Comparison of ENCODE assay signal across 1 cellular context in genomic region chr17:82170412-82170961, GRCh38.
A peak's percentile ranks its signal among the peaks of the same experiment; 100 is the strongest.
TF ChIP-seq lines count a peak whose summit lies in the region.

No MANE protein-coding gene starts in this region.

TF ChIP-seq in K562, 482 proteins besides CTCF, POLR2A, EP300 and RAD21 (continued from another document and continues in another):
- TF ChIP-seq ZNF609 (CRISPR knock-in tag; IDR thresholded peaks at IDR 0.05; ENCODE audit: borderline replicate concordance) (no peak), ZNF311 (CRISPR knock-in tag; IDR thresholded peaks at IDR 0.05) (no peak), ZNF239 (CRISPR knock-in tag; IDR thresholded peaks at IDR 0.05) (no peak), ZFP1 (CRISPR knock-in tag; IDR thresholded peaks at IDR 0.05) (no peak), MBD2 (IDR thresholded peaks at IDR 0.05; ENCODE audit: borderline replicate concordance, low read depth) (no peak), MEIS2 (IDR thresholded peaks at IDR 0.05; ENCODE audit: partially characterized antibody) (peak; percentile 2), ETS1 (conservative IDR thresholded peaks at IDR 0.05; ENCODE audit: control insufficient read depth, low read depth, low read length) (no peak), EGR1 (conservative IDR thresholded peaks at IDR 0.05) (peak; percentile 43; the same call in 1 of the 2 replicates), ATF7 (IDR thresholded peaks at IDR 0.05) (peak; percentile 74), CBX2 (IDR thresholded peaks at IDR 0.05; ENCODE audit: insufficient read depth, low read length, poor library complexity, severe bottlenecking) (no peak), CAMTA2 (CRISPR knock-in tag; conservative IDR thresholded peaks at IDR 0.05) (no peak), SREBF1 (IDR thresholded peaks at IDR 0.05; ENCODE audit: borderline replicate concordance, low read depth, low read length) (no peak), BHLHE40 (IDR thresholded peaks at IDR 0.05; ENCODE audit: low read length) (peak; percentile 96), ZBTB33 (CRISPR knock-in tag; IDR thresholded peaks at IDR 0.05) (no peak), MYC (IDR thresholded peaks at IDR 0.05; ENCODE audit: low read depth, low read length) (peak; percentile 67), MYC (CRISPR knock-in tag; IDR thresholded peaks at IDR 0.05; ENCODE audit: borderline replicate concordance, low read depth) (no peak), MITF (IDR thresholded peaks at IDR 0.05) (peak; percentile 60; the same call in 1 of the 2 replicates), SNIP1 (IDR thresholded peaks at IDR 0.05; ENCODE audit: low read depth) (no peak), STAT5B (CRISPR knock-in tag; IDR thresholded peaks at IDR 0.05) (no peak), MNT (conservative IDR thresholded peaks at IDR 0.05) (peak in 1 of 2 experiments; percentile 43; a peak in 1 of 4 replicates), RAD51 (IDR thresholded peaks at IDR 0.05; ENCODE audit: borderline replicate concordance, low read depth) (peak; percentile 86), HNRNPLL (IDR thresholded peaks at IDR 0.05; ENCODE audit: low read depth, low read length, poor library complexity, severe bottlenecking) (no peak), ETV5 (CRISPR knock-in tag; IDR thresholded peaks at IDR 0.05; ENCODE audit: low read depth) (no peak), KLF1 (tag; IDR thresholded peaks at IDR 0.05) (no peak), XRCC3 (IDR thresholded peaks at IDR 0.05) (no peak), PBX2 (CRISPR knock-in tag; IDR thresholded peaks at IDR 0.05; ENCODE audit: low read depth) (no peak), PBX2 (tag; conservative IDR thresholded peaks at IDR 0.05; ENCODE audit: low read depth) (peak; percentile 36; the same call in 1 of the 2 replicates), SMC3 (conservative IDR thresholded peaks at IDR 0.05; ENCODE audit: insufficient read depth, low read depth, low read length) (no peak), FOXA3 (CRISPR knock-in tag; conservative IDR thresholded peaks at IDR 0.05 in 1 of 2, IDR thresholded peaks at IDR 0.05 in 1 of 2) (0 out of 4 replicates have a peak, but pooled peaks of 1 of the 2 experiments have one; percentile 23), NFE2L1 (tag; IDR thresholded peaks at IDR 0.05; ENCODE audit: borderline replicate concordance, low read depth) (no peak), ZNF76 (CRISPR knock-in tag; IDR thresholded peaks at IDR 0.05; ENCODE audit: borderline replicate concordance) (no peak), L3MBTL2 (IDR thresholded peaks at IDR 0.05) (peak; percentile 52; the same call in 1 of the 2 replicates), RFX1 (IDR thresholded peaks at IDR 0.05) (no peak), LEF1 (IDR thresholded peaks at IDR 0.05) (peak; percentile 54; the same call in 1 of the 2 replicates), SMAD1 (IDR thresholded peaks at IDR 0.05; ENCODE audit: low read depth, low read length, partially characterized antibody) (no peak), FOXM1 (IDR thresholded peaks at IDR 0.05; ENCODE audit: low read depth) (peak; percentile 72), FOXM1 (CRISPR knock-in tag; IDR thresholded peaks at IDR 0.05; ENCODE audit: low read depth) (no peak), HMGXB4 (CRISPR knock-in tag; IDR thresholded peaks at IDR 0.05) (no peak), THAP7 (CRISPR knock-in tag; IDR thresholded peaks at IDR 0.05) (no peak), VEZF1 (CRISPR knock-in tag; IDR thresholded peaks at IDR 0.05) (peak; percentile 53; the same call in 1 of the 2 replicates), ZNF121 (CRISPR knock-in tag; conservative IDR thresholded peaks at IDR 0.05) (peak; percentile 98), ZFP91 (CRISPR knock-in tag; IDR thresholded peaks at IDR 0.05) (no peak)
